ENCODE assay signal across 8 cellular contexts in genomic region chr11:132028380-132029240, GRCh38.
DNase-seq lines count a peak whose midpoint lies in the region; ATAC-seq and TF ChIP-seq lines count a peak whose summit lies in the region.

No MANE protein-coding gene starts in this region.

- H3K9me3 ChIP-seq in RWPE2 (ENCODE audit: severe bottlenecking) (peaks cover 2% of the 10 kb centered on the region), heart right ventricle (no peaks in the 10 kb centered on the region)

- 84 to 91% methylated on average over 4 of the region's 4 CpGs for WGBS in heart right ventricle, 2 donors

- ATAC-seq in HG03039 (IDR thresholded peaks at IDR 0.05; ENCODE audit: unreplicated experiment), result peak; percentile 54
- no peak for ATAC-seq in RWPE2 (ENCODE audit: low read depth)
- ATAC-seq in heart right ventricle, result peak in 2 of 8 donors; percentile 44 to 83

- no peak overlapping the region for H3K4me3 ChIP-seq in RWPE2 (ENCODE audit: severe bottlenecking)
- H3K4me3 ChIP-seq in heart right ventricle, result no peak overlapping the region

- TF ChIP-seq CTCF in RWPE2 (IDR thresholded peaks at IDR 0.05; ENCODE audit: poor library complexity, severe bottlenecking), result peak; percentile 58
- peak in 7 of 9 donors; percentile 28 to 58 (median 46) for TF ChIP-seq CTCF in heart right ventricle (IDR thresholded peaks at IDR 0.05)

- DNase-seq in NCI-H2081 (lab: John Stamatoyannopoulos, UW), result peak; percentile 57 to 68
- DNase-seq in NCI-H2081 treated with DMSO at 0.1 percent for 48 hours (lab: John Stamatoyannopoulos, UW), result no peak
- DNase-seq in RWPE2 (ENCODE audit: low spot score), result no peak
- DNase-seq in heart right ventricle, result peak in 1 of 2 donors; percentile 11
- peak; percentile 31 for DNase-seq in stimulated activated CD8-positive, alpha-beta memory T cell treated with anti-CD3 and anti-CD28 coated beads, Interleukin-4, amount 100 ng/mL, for 48 hours
- DNase-seq in NCI-H2029 (lab: John Stamatoyannopoulos, UW), result no peak
- DNase-seq in stimulated activated CD4-positive, alpha-beta T cell treated with anti-CD3 and anti-CD28 coated beads, Interleukin-4, amount 100 ng/mL, for 4 hours, result no peak

- intact Hi-C loops in heart right ventricle (cut with DNase I), result loop anchor here in 4 of 10 donors (2.0 to 10.0 kb wide), 5 partner anchors 96 to 162 kb away; no protein-coding TSS in a partner anchor

- H3K36me3 ChIP-seq in RWPE2 (ENCODE audit: low read depth) (no peaks in the 10 kb centered on the region), heart right ventricle (no peaks in the 10 kb centered on the region)

- peaks cover 33% of the 10 kb centered on the region for H3K4me1 ChIP-seq in RWPE2 (ENCODE audit: insufficient read depth, poor library complexity, severe bottlenecking)
- peaks cover 0 to 11% (median 0%) of the 10 kb centered on the region in 9 donors for H3K4me1 ChIP-seq in heart right ventricle

- no peaks in the 10 kb centered on the region for H3K27me3 ChIP-seq in RWPE2 (ENCODE audit: insufficient read depth, poor library complexity, severe bottlenecking)
- no peaks in the 10 kb centered on the region for H3K27me3 ChIP-seq in heart right ventricle

- H3K27ac ChIP-seq in RWPE2 (ENCODE audit: poor library complexity, severe bottlenecking), result no peak overlapping the region
- no peak overlapping the region for H3K27ac ChIP-seq in heart right ventricle

Comparison
In these comparisons a context has a peak if more than half of its experiments do, and no peak if none do; other contexts are left out.
1. DNase-seq: peak in NCI-H2081 (2 of 2) and stimulated activated CD8-positive, alpha-beta memory T cell treated with anti-CD3 and anti-CD28 coated beads, Interleukin-4, amount 100 ng/mL, for 48 hours (single experiment); none in NCI-H2081 treated with DMSO at 0.1 percent for 48 hours (single experiment), RWPE2 (single experiment), NCI-H2029 (single experiment) and stimulated activated CD4-positive, alpha-beta T cell treated with anti-CD3 and anti-CD28 coated beads, Interleukin-4, amount 100 ng/mL, for 4 hours (0 of 2).